Comparison of ENCODE assay signal across 14 cellular contexts in genomic region chr12:132695431-132695830, GRCh38. TPM values are rescaled to one million over a fixed set of nuclear protein-coding genes. Genes with fewer than 3 reads are reported as not detected.
DNase-seq lines count a peak whose midpoint lies in the region; ATAC-seq and TF ChIP-seq lines count a peak whose summit lies in the region.
"Had no signal": no experiment of that assay in that cellular context is flagged by ENCODE, and none has a peak within 500 bp of the region (broad histone marks: within the 10 kb centered on the region; RNA-seq: fewer than 3 reads in every experiment).

No MANE protein-coding gene starts in this region.

- peaks cover 46% of the 10 kb centered on the region for H3K36me3 Mint-ChIP-seq in GM23338 (ENCODE audit: low read depth)
- peaks cover 49% of the 10 kb centered on the region for H3K36me3 Mint-ChIP-seq in endodermal cell (ENCODE audit: low read depth)

- H3K4me3 ChIP-seq in GM23338, result no peak overlapping the region
- no peak overlapping the region for H3K4me3 ChIP-seq in endodermal cell (ENCODE audit: low read length)
- no peak overlapping the region for H3K4me3 ChIP-seq in right atrium auricular region
- no peak overlapping the region for H3K4me3 ChIP-seq in psoas muscle
- no peak overlapping the region for H3K4me3 ChIP-seq in coronary artery
- no peak overlapping the region for H3K4me3 ChIP-seq in lower lobe of right lung
- H3K4me3 ChIP-seq: BLaER1, GM23248 had no signal

- H3K4me2 ChIP-seq in GM23338, result no peak overlapping the region
- H3K4me2 ChIP-seq: BLaER1, KMS-11 had no signal

- no peaks in the 10 kb centered on the region for H3K9me3 ChIP-seq in endodermal cell (ENCODE audit: control insufficient read depth, low read length)
- H3K9me3 ChIP-seq in right atrium auricular region, result no peaks in the 10 kb centered on the region
- H3K9me3 ChIP-seq in psoas muscle, result no peaks in the 10 kb centered on the region
- no peaks in the 10 kb centered on the region for H3K9me3 ChIP-seq in lower lobe of right lung

- 97% methylated on average over 11 to 12 of the region's 12 CpGs for WGBS in endodermal cell (ENCODE audit: insufficient coverage in 1 of 2, insufficient read length in 1 of 2), 2 experiments
- 84 to 94% (median 86%) methylated on average over 12 of the region's 12 CpGs for WGBS in psoas muscle, 3 donors

- no peaks in the 10 kb centered on the region for H3K27me3 ChIP-seq in GM23338 (ENCODE audit: insufficient read depth)
- no peaks in the 10 kb centered on the region for H3K27me3 ChIP-seq in endodermal cell (ENCODE audit: control insufficient read depth, insufficient read depth, low read length, poor library complexity, severe bottlenecking)
- H3K27me3 ChIP-seq in right atrium auricular region, result no peaks in the 10 kb centered on the region
- H3K27me3 ChIP-seq in psoas muscle (ENCODE audit: insufficient read depth in 3 of 3, low read length in 2 of 3), result no peaks in the 10 kb centered on the region
- no peaks in the 10 kb centered on the region for H3K27me3 ChIP-seq in lower lobe of right lung (ENCODE audit: low read depth)
- H3K27me3 ChIP-seq: BLaER1 had no signal

- no peak for DNase-seq in GM23338 (ENCODE audit: low spot score)
- no peak for DNase-seq in endodermal cell
- DNase-seq in right atrium auricular region (ENCODE audit: low spot score), result no peak
- DNase-seq in psoas muscle, result no peak
- DNase-seq in coronary artery (ENCODE audit: low spot score), result no peak
- no peak for DNase-seq in HT-29 (ENCODE audit: low spot score)
- no peak for DNase-seq in lower lobe of right lung
- DNase-seq: CD8-positive, alpha-beta T cell; DND-41; GM23248; NCI-H1436 treated with DMSO at 0.1 percent for 48 hours; NCI-H2029 treated with DMSO at 0.1 percent for 48 hours had no signal

- no peaks in the 10 kb centered on the region; the same call in 2 of the 3 replicates for H3K4me1 Mint-ChIP-seq in GM23338
- H3K4me1 Mint-ChIP-seq in endodermal cell, result no peaks in the 10 kb centered on the region

- no peak overlapping the region for H2AFZ ChIP-seq in GM23338
- H2AFZ ChIP-seq: GM23248 had no signal

- H3K9me3 Mint-ChIP-seq in GM23338 (no peaks in the 10 kb centered on the region), endodermal cell (no peaks in the 10 kb centered on the region)
- H3K9me3 Mint-ChIP-seq: CD8-positive, alpha-beta T cell had no signal

- H3K27ac Mint-ChIP-seq in GM23338 (peak overlapping the region; percentile 73), endodermal cell (peak overlapping the region; percentile 35)
- H3K27ac Mint-ChIP-seq: CD8-positive, alpha-beta T cell had no signal

- H3K27me3 Mint-ChIP-seq in GM23338 (ENCODE audit: insufficient read depth, low read depth, poor library complexity) (peaks cover 6% of the 10 kb centered on the region), endodermal cell (ENCODE audit: insufficient read depth) (no peaks in the 10 kb centered on the region)

- peaks cover 5% of the 10 kb centered on the region; the same call in 1 of the 2 replicates for H4K20me1 ChIP-seq in GM23338 (replicated peaks; ENCODE audit: insufficient read depth)
- H4K20me1 ChIP-seq: BLaER1 had no signal

- H3F3A ChIP-seq in GM23338 (replicated peaks; ENCODE audit: low read depth), result peaks cover 3% of the 10 kb centered on the region; the same call in 1 of the 2 replicates

- ATAC-seq in GM23338 (no peak), psoas muscle (peak in 3 of 4 donors; percentile 19 to 39 (median 33)), lower lobe of right lung (no peak)
- ATAC-seq: CD8-positive, alpha-beta T cell had no signal

- H3K9ac ChIP-seq in endodermal cell (ENCODE audit: extremely low read depth, low read length, poor library complexity, severe bottlenecking), result no peak overlapping the region
- H3K9ac ChIP-seq: BLaER1, GM23248, KMS-11 had no signal

- H3K4me3 Mint-ChIP-seq in GM23338 (no peak overlapping the region), endodermal cell (no peak overlapping the region)
- H3K4me3 Mint-ChIP-seq: CD8-positive, alpha-beta T cell had no signal

- H3K27ac ChIP-seq in GM23338 (ENCODE audit: low read depth) (no peak overlapping the region), endodermal cell (ENCODE audit: low read depth, low read length) (no peak overlapping the region), right atrium auricular region (peak overlapping the region; percentile 69), psoas muscle (no peak overlapping the region), coronary artery (no peak overlapping the region), lower lobe of right lung (no peak overlapping the region)
- H3K27ac ChIP-seq: BLaER1, GM23248, KMS-11 had no signal

- no peaks in the 10 kb centered on the region for H3K9me2 ChIP-seq in GM23338 (ENCODE audit: insufficient read depth)

- intact Hi-C loops in psoas muscle (cut with DNase I), result no loop called here
- intact Hi-C loops in lower lobe of right lung (cut with DNase I), result no loop called here

- no peaks in the 10 kb centered on the region for H3K79me2 ChIP-seq in GM23338 (replicated peaks; ENCODE audit: insufficient read depth)

- H3K36me3 ChIP-seq in GM23338 (ENCODE audit: insufficient read depth), result 0 out of 2 replicates have a peak, but pooled peaks cover 8% of the 10 kb centered on the region
- H3K36me3 ChIP-seq in endodermal cell (ENCODE audit: control insufficient read depth, insufficient read depth, low read length), result peaks cover 53% of the 10 kb centered on the region
- H3K36me3 ChIP-seq in right atrium auricular region, result peaks cover 21% of the 10 kb centered on the region
- H3K36me3 ChIP-seq in psoas muscle (ENCODE audit: insufficient read depth in 1 of 2, low read depth in 1 of 2), result peaks cover 0 to 46% of the 10 kb centered on the region in 2 donors
- peaks cover 25% of the 10 kb centered on the region for H3K36me3 ChIP-seq in lower lobe of right lung

- H3K4me1 ChIP-seq in GM23338 (ENCODE audit: insufficient read depth), result no peaks in the 10 kb centered on the region
- H3K4me1 ChIP-seq in endodermal cell (ENCODE audit: control insufficient read depth, insufficient read depth, low read length), result no peaks in the 10 kb centered on the region
- H3K4me1 ChIP-seq in right atrium auricular region, result peaks cover 0 to 6% of the 10 kb centered on the region in 2 donors
- no peaks in the 10 kb centered on the region for H3K4me1 ChIP-seq in psoas muscle
- no peaks in the 10 kb centered on the region for H3K4me1 ChIP-seq in lower lobe of right lung

- TF ChIP-seq CTCF in GM23338 (conservative IDR thresholded peaks at IDR 0.05; ENCODE audit: low read depth in 2 of 2), result no peak
- TF ChIP-seq CTCF in endodermal cell (conservative IDR thresholded peaks at IDR 0.05), result no peak
- no peak for TF ChIP-seq CTCF in right atrium auricular region (IDR thresholded peaks at IDR 0.05)
- TF ChIP-seq CTCF in psoas muscle (IDR thresholded peaks at IDR 0.05), result no peak
- TF ChIP-seq CTCF in coronary artery (IDR thresholded peaks at IDR 0.05), result no peak
- no peak for TF ChIP-seq CTCF in lower lobe of right lung (IDR thresholded peaks at IDR 0.05)

TF ChIP-seq in GM23338, 12 proteins besides CTCF, POLR2A, EP300 and RAD21:
- no peak for TF ChIP-seq JUNB (IDR thresholded peaks at IDR 0.05; ENCODE audit: unreplicated experiment)
TF ChIP-seq in GM23338: peak in this region for 0.

RNA-seq across cellular contexts. Expression of gene PXMP2, which starts 8.0 kb away (rescaled TPM):
- total RNA-seq in GM23338 (2014; rRNA removed; shearing (Covaris generic)), result 17.3 and 17.4 TPM in 2 replicates
- polyA plus RNA-seq in GM23338 (2016; fragmentation: Nextera tagmentation; extraction: Ambion mirVana) (19.7 and 24.5 TPM in 2 replicates), psoas muscle (10 to 100 TPM; 22.4 to 28.7 (median 23.7) TPM)
- total RNA-seq in endodermal cell (10 to 100 TPM; 26.7 to 27.0 TPM), right atrium auricular region (10 to 100 TPM; 43.0 to 65.7 TPM), psoas muscle (10 to 100 TPM; 13.1 to 36.8 (median 19.3) TPM), lower lobe of right lung (16.9 TPM)
- 19.2 TPM for polyA plus RNA-seq in endodermal cell (2013, experiment 1 of 2)
- 22.2 TPM for polyA plus RNA-seq in endodermal cell (2013, experiment 2 of 2)
- 92.5 and 102 TPM in 2 replicates for total RNA-seq in HT-29 (2014; rRNA removed; shearing (Covaris generic))

RNA-seq across cellular contexts. Expression of gene POLE, which starts 8.3 kb away (rescaled TPM):
- 90.3 and 125 TPM in 2 replicates for total RNA-seq in GM23338 (2014; rRNA removed; shearing (Covaris generic))
- polyA plus RNA-seq in GM23338 (2016; fragmentation: Nextera tagmentation; extraction: Ambion mirVana), result 29.6 and 33.6 TPM in 2 replicates
- total RNA-seq in endodermal cell, result 100 to 1,000 TPM; 165 to 212 TPM
- 85.3 TPM for polyA plus RNA-seq in endodermal cell (2013, experiment 1 of 2)
- polyA plus RNA-seq in endodermal cell (2013, experiment 2 of 2), result 81.7 TPM
- total RNA-seq in right atrium auricular region, result 10 to 100 TPM; 10.2 to 13.9 TPM
- 10 to 100 TPM in 3 of 4 donors, 1 to 10 TPM in 1; 6.7 to 15.1 (median 11.7) TPM for total RNA-seq in psoas muscle
- 1 to 10 TPM; 4.2 to 6.0 (median 5.4) TPM for polyA plus RNA-seq in psoas muscle
- 86.0 and 104 TPM in 2 replicates for total RNA-seq in HT-29 (2014; rRNA removed; shearing (Covaris generic))
- 28.0 TPM for total RNA-seq in lower lobe of right lung

RNA-seq across cellular contexts. Expression of gene PGAM5, which starts 15.2 kb away (rescaled TPM):
- 99.7 and 108 TPM in 2 replicates for total RNA-seq in GM23338 (2014; rRNA removed; shearing (Covaris generic))
- 31.1 and 33.0 TPM in 2 replicates for polyA plus RNA-seq in GM23338 (2016; fragmentation: Nextera tagmentation; extraction: Ambion mirVana)
- total RNA-seq in endodermal cell, result 10 to 100 TPM; 60.2 to 64.3 TPM
- 34.9 TPM for polyA plus RNA-seq in endodermal cell (2013, experiment 1 of 2)
- 37.3 TPM for polyA plus RNA-seq in endodermal cell (2013, experiment 2 of 2)
- 10 to 100 TPM; 12.8 to 20.0 TPM for total RNA-seq in right atrium auricular region
- total RNA-seq in psoas muscle, result 10 to 100 TPM; 35.1 to 62.0 (median 47.6) TPM
- 10 to 100 TPM; 25.3 to 52.3 (median 44.6) TPM for polyA plus RNA-seq in psoas muscle
- 183 and 191 TPM in 2 replicates for total RNA-seq in HT-29 (2014; rRNA removed; shearing (Covaris generic))
- total RNA-seq in lower lobe of right lung, result 21.7 TPM

Comparison
In these comparisons a context has a peak if more than half of its experiments do, and no peak if none do; other contexts are left out.
1. ATAC-seq: peak in psoas muscle (3 of 4); none in GM23338 (single experiment) and lower lobe of right lung (0 of 2).
2. H3K27ac ChIP-seq: peak in right atrium auricular region (2 of 2); none in GM23338 (single experiment), endodermal cell (single experiment), psoas muscle (single experiment), coronary artery (0 of 2) and lower lobe of right lung (single experiment).